1 cellular context compared by ENCODE assay signal in genomic region chrX:110328613-110329012, GRCh38. TPM values are rescaled to one million over a fixed set of nuclear protein-coding genes. Genes with fewer than 3 reads are reported as not detected.
"Had no signal": no experiment of that assay in that cellular context is flagged by ENCODE, and none has a peak within 500 bp of the region (broad histone marks: within the 10 kb centered on the region; RNA-seq: fewer than 3 reads in every experiment).

No MANE protein-coding gene starts in this region.

RNA-seq across cellular contexts. Expression of gene RTL9, which starts 30.0 kb away (rescaled TPM):
- polyA plus RNA-seq: GM23338 had no signal
